ENCODE assay signal across 1 cellular context in genomic region chr6:116385911-116386310, GRCh38.
TF ChIP-seq lines count a peak whose summit lies in the region.

No MANE protein-coding gene starts in this region.

TF ChIP-seq in IMR-90, 13 proteins besides CTCF, POLR2A, EP300 and RAD21:
- TF ChIP-seq CHD1 (IDR thresholded peaks at IDR 0.05; ENCODE audit: low read depth, low read length) (no peak), BHLHE40 (IDR thresholded peaks at IDR 0.05; ENCODE audit: low read depth, low read length) (no peak), RFX5 (IDR thresholded peaks at IDR 0.05; ENCODE audit: low read depth, low read length) (no peak), NFE2L2 (IDR thresholded peaks at IDR 0.05; ENCODE audit: low read depth, low read length) (no peak), RCOR1 (IDR thresholded peaks at IDR 0.05; ENCODE audit: insufficient replicate concordance, low read length) (no peak), FOS (IDR thresholded peaks at IDR 0.05; ENCODE audit: low read depth, low read length) (no peak)
